ENCODE assay signal across 1 cellular context in genomic region chr10:108323274-108323798, GRCh38.
TF ChIP-seq lines count a peak whose summit lies in the region.

No MANE protein-coding gene starts in this region.

TF ChIP-seq in GM23338, 12 proteins besides CTCF, POLR2A, EP300 and RAD21 (continued from another document):
- no peak for TF ChIP-seq ZNF462 (CRISPR knock-in tag; IDR thresholded peaks at IDR 0.05)
- no peak for TF ChIP-seq EZH2 (IDR thresholded peaks at IDR 0.05; ENCODE audit: low read depth, unreplicated experiment)
- no peak for TF ChIP-seq JUNB (IDR thresholded peaks at IDR 0.05; ENCODE audit: unreplicated experiment)
- no peak for TF ChIP-seq POLR2AphosphoS5 (IDR thresholded peaks at IDR 0.05; ENCODE audit: low read depth)
